11 cellular contexts compared by ENCODE assay signal in the genomic region with DNA sequence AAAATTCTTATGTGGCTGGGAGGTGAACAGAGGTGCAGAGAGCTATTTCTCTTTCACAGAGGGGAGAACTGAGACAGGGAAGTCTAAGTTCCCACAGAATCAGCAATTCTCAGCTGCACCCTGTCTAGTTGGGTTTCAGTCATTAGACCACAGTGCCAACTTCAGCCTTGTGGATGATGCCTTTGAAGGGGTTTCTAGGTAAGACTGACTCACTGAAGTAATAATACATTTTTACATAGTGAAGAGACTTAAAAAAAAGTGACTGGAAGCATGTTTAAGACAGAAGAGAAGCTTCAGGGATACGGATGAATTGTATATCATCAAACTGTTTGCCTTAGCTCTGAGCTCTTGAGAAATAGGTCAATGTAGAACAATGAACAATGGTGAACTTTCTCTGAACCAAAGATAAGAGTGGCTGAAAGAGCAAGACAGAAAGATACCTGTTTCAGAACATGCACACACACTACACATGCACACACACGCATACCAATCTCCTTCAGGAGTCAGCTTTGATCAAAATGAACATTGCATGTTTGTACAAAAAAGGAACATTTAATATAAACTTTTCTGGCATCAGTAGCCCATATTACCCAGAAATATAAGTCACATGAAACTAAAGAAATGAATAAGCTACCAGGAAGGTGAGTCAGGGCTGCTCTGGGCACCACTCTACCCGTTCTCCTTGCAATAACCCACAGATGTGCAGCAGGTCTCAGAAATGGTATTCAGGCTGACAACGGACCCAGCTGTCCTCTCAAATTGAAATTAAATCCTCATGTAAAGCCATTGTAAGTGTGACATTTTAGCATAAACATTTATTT. TPM values are rescaled to one million over a fixed set of nuclear protein-coding genes. Genes with fewer than 3 reads are reported as not detected.
A peak's percentile ranks its signal among the peaks of the same experiment; 100 is the strongest.
DNase-seq lines count a peak whose midpoint lies in the region; ATAC-seq and TF ChIP-seq lines count a peak whose summit lies in the region.
"Had no signal": no experiment of that assay in that cellular context is flagged by ENCODE, and none has a peak within 500 bp of the region (broad histone marks: within the 10 kb centered on the region; RNA-seq: fewer than 3 reads in every experiment).

No MANE protein-coding gene starts in this region.

- no peak overlapping the region for H3K4me3 Mint-ChIP-seq in CD4-positive, CD25-positive, alpha-beta regulatory T cell
- H3K4me3 Mint-ChIP-seq in activated CD4-positive, alpha-beta memory T cell treated with anti-CD3 and anti-CD28 coated beads for 36 hours, result peak overlapping the region; percentile 70

- no peaks in the 10 kb centered on the region for H3K36me3 Mint-ChIP-seq in CD4-positive, CD25-positive, alpha-beta regulatory T cell
- no peaks in the 10 kb centered on the region for H3K36me3 Mint-ChIP-seq in activated CD4-positive, alpha-beta memory T cell treated with anti-CD3 and anti-CD28 coated beads for 36 hours

- peak in 1 of 3 donors; percentile 68 for DNase-seq in CD4-positive, CD25-positive, alpha-beta regulatory T cell
- DNase-seq in activated CD4-positive, alpha-beta memory T cell treated with anti-CD3 and anti-CD28 coated beads for 36 hours, result peak; percentile 75
- peak; percentile 75 for DNase-seq in fibroblast of pulmonary artery (ENCODE audit: low read depth)
- no peak for DNase-seq in SIG-M5 (lab: John Stamatoyannopoulos, UW)
- no peak for DNase-seq in WERI-Rb-1
- DNase-seq in NCI-H1694 (lab: John Stamatoyannopoulos, UW), result no peak
- DNase-seq: activated gamma-delta T cell, OCI-M1, psoas muscle had no signal

- no peaks in the 10 kb centered on the region for H3K36me3 ChIP-seq in CD4-positive, CD25-positive, alpha-beta regulatory T cell (ENCODE audit: control insufficient read depth, insufficient read depth, low read length)
- no peaks in the 10 kb centered on the region for H3K36me3 ChIP-seq in WERI-Rb-1

- ATAC-seq in CD4-positive, CD25-positive, alpha-beta regulatory T cell (ENCODE audit: low read depth in 2 of 2), result peak; percentile 73 to 83
- peak; percentile 78 for ATAC-seq in GM21367 (IDR thresholded peaks at IDR 0.05; ENCODE audit: unreplicated experiment)
- no peak for ATAC-seq in HG02798 (IDR thresholded peaks at IDR 0.05; ENCODE audit: poor library complexity, unreplicated experiment)
- ATAC-seq: psoas muscle had no signal

- CTCF ChIA-PET in activated CD4-positive, alpha-beta memory T cell treated with anti-CD3 and anti-CD28 coated beads for 36 hours (lab: Charles Lee), result interaction anchor here (0.8 to 5.5 kb wide), 8 partner anchors 14 to 55 kb away, joined by 3 to 99 read pairs (median 6); partner anchors contain the start of gene FYB1

- TF ChIP-seq CTCF in fibroblast of pulmonary artery (IDR thresholded peaks at IDR 0.05; ENCODE audit: low read length, missing control alignments), result no peak
- TF ChIP-seq CTCF in WERI-Rb-1 (IDR thresholded peaks at IDR 0.05; ENCODE audit: low read depth, low read length), result no peak

- H3K4me3 ChIP-seq in CD4-positive, CD25-positive, alpha-beta regulatory T cell (ENCODE audit: low read depth, low read length), result no peak overlapping the region
- H3K4me3 ChIP-seq in fibroblast of pulmonary artery (replicated peaks; ENCODE audit: low read depth, low read length), result no peak overlapping the region
- no peak overlapping the region for H3K4me3 ChIP-seq in WERI-Rb-1 (ENCODE audit: low read depth, low read length)
- H3K4me3 ChIP-seq: psoas muscle had no signal

- POLR2A ChIA-PET in activated CD4-positive, alpha-beta memory T cell treated with anti-CD3 and anti-CD28 coated beads for 36 hours (lab: Charles Lee), result interaction anchor here (0.6 to 1.8 kb wide), 8 partner anchors 9 to 51 kb away, joined by 3 to 16 read pairs (median 4); partner anchors contain the start of gene FYB1

- peaks cover 5 to 17% (median 13%) of the 10 kb centered on the region in 4 donors for H3K4me1 Mint-ChIP-seq in CD4-positive, CD25-positive, alpha-beta regulatory T cell
- peaks cover 14% of the 10 kb centered on the region for H3K4me1 Mint-ChIP-seq in activated CD4-positive, alpha-beta memory T cell treated with anti-CD3 and anti-CD28 coated beads for 36 hours (ENCODE audit: low read depth)

- peak overlapping the region in 1 of 3 donors; percentile 6 for H3K27ac Mint-ChIP-seq in CD4-positive, CD25-positive, alpha-beta regulatory T cell
- peak overlapping the region; percentile 97 for H3K27ac Mint-ChIP-seq in activated CD4-positive, alpha-beta memory T cell treated with anti-CD3 and anti-CD28 coated beads for 36 hours

- H3K27me3 ChIP-seq in CD4-positive, CD25-positive, alpha-beta regulatory T cell (ENCODE audit: control insufficient read depth, insufficient read depth, low read length), result no peaks in the 10 kb centered on the region
- no peaks in the 10 kb centered on the region for H3K27me3 ChIP-seq in WERI-Rb-1 (ENCODE audit: insufficient read depth, low read depth, severe bottlenecking)

- no peaks in the 10 kb centered on the region for H3K9me3 ChIP-seq in CD4-positive, CD25-positive, alpha-beta regulatory T cell (ENCODE audit: control insufficient read depth in 2 of 2, low read length in 2 of 2)
- peaks cover 2% of the 10 kb centered on the region for H3K9me3 ChIP-seq in WERI-Rb-1 (ENCODE audit: severe bottlenecking)
- H3K9me3 ChIP-seq: psoas muscle had no signal

- H3K27ac ChIP-seq in CD4-positive, CD25-positive, alpha-beta regulatory T cell (ENCODE audit: insufficient read depth, low read length, poor library complexity, severe bottlenecking), result no peak overlapping the region
- no peak overlapping the region for H3K27ac ChIP-seq in WERI-Rb-1
- H3K27ac ChIP-seq: psoas muscle had no signal

- peaks cover 10% of the 10 kb centered on the region for H3K4me1 ChIP-seq in CD4-positive, CD25-positive, alpha-beta regulatory T cell (ENCODE audit: control insufficient read depth, insufficient read depth, low read length, poor library complexity, severe bottlenecking)
- H3K4me1 ChIP-seq: psoas muscle had no signal

- no peaks in the 10 kb centered on the region for H3K9me3 Mint-ChIP-seq in CD4-positive, CD25-positive, alpha-beta regulatory T cell
- H3K9me3 Mint-ChIP-seq in activated CD4-positive, alpha-beta memory T cell treated with anti-CD3 and anti-CD28 coated beads for 36 hours, result no peaks in the 10 kb centered on the region

- H3K27me3 Mint-ChIP-seq in CD4-positive, CD25-positive, alpha-beta regulatory T cell, result no peaks in the 10 kb centered on the region
- H3K27me3 Mint-ChIP-seq in activated CD4-positive, alpha-beta memory T cell treated with anti-CD3 and anti-CD28 coated beads for 36 hours, result no peaks in the 10 kb centered on the region

- intact Hi-C loops in activated CD4-positive, alpha-beta memory T cell treated with anti-CD3 and anti-CD28 coated beads for 36 hours (cut with micrococcal nuclease), result loop anchor here (1.0 to 2.0 kb wide), 5 partner anchors 15 to 42 kb away; no protein-coding TSS in a partner anchor

RNA-seq across cellular contexts. Expression of gene FYB1, which starts 12.6 kb away (rescaled TPM):
- total RNA-seq in CD4-positive, CD25-positive, alpha-beta regulatory T cell, result 639 TPM
- polyA plus RNA-seq in CD4-positive, CD25-positive, alpha-beta regulatory T cell, result 100 to 1,000 TPM; 197 to 254 (median 226) TPM
- total RNA-seq in activated CD4-positive, alpha-beta memory T cell treated with anti-CD3 and anti-CD28 coated beads for 36 hours, result 100 to 1,000 TPM; 105 to 106 TPM

Comparison
In these comparisons a context has a peak if more than half of its experiments do, and no peak if none do; other contexts are left out.
1. DNase-seq: peak in activated CD4-positive, alpha-beta memory T cell treated with anti-CD3 and anti-CD28 coated beads for 36 hours (single experiment) and fibroblast of pulmonary artery (single experiment); none in SIG-M5 (single experiment), WERI-Rb-1 (single experiment) and NCI-H1694 (single experiment).